21 cellular contexts compared by ENCODE assay signal in genomic region chr16:89055894-89056555, GRCh38. TPM values are rescaled to one million over a fixed set of nuclear protein-coding genes. Genes with fewer than 3 reads are reported as not detected.
DNase-seq lines count a peak whose midpoint lies in the region; ATAC-seq, FAIRE-seq and TF ChIP-seq lines count a peak whose summit lies in the region.
"Had no signal": no experiment of that assay in that cellular context is flagged by ENCODE, and none has a peak within 500 bp of the region (broad histone marks: within the 10 kb centered on the region; RNA-seq: fewer than 3 reads in every experiment).

No MANE protein-coding gene starts in this region.

- H3K4me1 ChIP-seq in HepG2 (ENCODE audit: insufficient read depth, low read length) (no peaks in the 10 kb centered on the region), right lobe of liver (no peaks in the 10 kb centered on the region)

- intact Hi-C loops in HepG2 (cut with micrococcal nuclease; ENCODE audit: unreplicated experiment) = no loop called here
- intact Hi-C loops in right lobe of liver (cut with DNase I) = no loop called here

- FAIRE-seq in HepG2 (lab: Jason Lieb, UNC) (no peak), urothelium cell line (lab: Jason Lieb, UNC) (peak; percentile 81), GM19239 (lab: Jason Lieb, UNC) (no peak)
- FAIRE-seq: A549, GM12878, GM18507, H1 had no signal

- POLR2A ChIA-PET in HepG2 (lab: Yijun Ruan, JAX) = no interaction called here

- CTCF ChIA-PET in HepG2 (lab: Yijun Ruan, JAX; ENCODE audit: low intra/inter-chr PET ratio, low total read pairs) = no interaction called here

- H3K4me3 ChIP-seq in HepG2 (replicated peaks in 1 of 3; ENCODE audit: insufficient read depth in 1 of 3, low read depth in 2 of 3, low read length in 3 of 3) = no peak overlapping the region
- H3K4me3 ChIP-seq in right lobe of liver = no peak overlapping the region
- H3K4me3 ChIP-seq: A549, GM12878, GM23248 had no signal

- H4K20me1 ChIP-seq in HepG2 (ENCODE audit: insufficient read depth, low read length) = no peaks in the 10 kb centered on the region

- DNase-seq in HepG2 (ENCODE audit: low spot score) (no peak), right lobe of liver (no peak), urothelium cell line (ENCODE audit: low spot score) (no peak), GM19239 (ENCODE audit: insufficient read length, low spot score) (no peak)
- DNase-seq: 8988T; C1 segment of cervical spinal cord; Calu3; CD4-positive, alpha-beta memory T cell; COR-L47; DMS79; EL; GDM1; GM23248; H7; HCEC 1CT had no signal

- TF ChIP-seq POLR2A in HepG2 (IDR thresholded peaks at IDR 0.05; ENCODE audit: insufficient read depth in 1 of 2, low read depth in 2 of 2, low read length in 2 of 2) (no peak), right lobe of liver (IDR thresholded peaks at IDR 0.05) (no peak)

- TF ChIP-seq CTCF in HepG2 (CRISPR knock-in tag; IDR thresholded peaks at IDR 0.05) (no peak), right lobe of liver (IDR thresholded peaks at IDR 0.05) (no peak)

- H3K4me2 ChIP-seq in HepG2 (ENCODE audit: low read depth, low read length) = no peak overlapping the region
- H3K4me2 ChIP-seq: A549 had no signal

- peaks cover 39 to 89% of the 10 kb centered on the region in 2 experiments for H3K27me3 ChIP-seq in HepG2 (ENCODE audit: control insufficient read depth in 1 of 2, insufficient read depth in 2 of 2, low read length in 2 of 2)
- no peaks in the 10 kb centered on the region for H3K27me3 ChIP-seq in right lobe of liver

- no TSS peak for BruUV-seq in HepG2 (replicated peaks; lab: Mats Ljungman, UMichigan)

- TF ChIP-seq EP300 in HepG2 (IDR thresholded peaks at IDR 0.05; ENCODE audit: low read depth in 2 of 2, low read length in 2 of 2) = no peak
- TF ChIP-seq EP300 in HepG2 (CRISPR knock-in tag; IDR thresholded peaks at IDR 0.05; ENCODE audit: borderline replicate concordance) = no peak

- no peak for ATAC-seq in HepG2
- no peak for ATAC-seq in right lobe of liver
- peak; percentile 8 for ATAC-seq in esophagus mucosa
- ATAC-seq in HG02981 (IDR thresholded peaks at IDR 0.05; ENCODE audit: unreplicated experiment) = no peak
- ATAC-seq: A549, GM12878 had no signal

- WGBS in HepG2 (ENCODE audit: low lambda C conversion rate) = 21% methylated on average over 20 of the region's 25 CpGs
- WGBS in right lobe of liver (ENCODE audit: insufficient coverage, low coverage, low lambda C conversion rate, missing lambda C conversion rate) = 61% methylated on average over 4 of the region's 25 CpGs

- no peak overlapping the region for H3K9ac ChIP-seq in HepG2 (ENCODE audit: insufficient read depth, low read depth, low read length)
- H3K9ac ChIP-seq: GM23248 had no signal

- in situ Hi-C loops in HepG2 (cut with HindIII; ENCODE audit: extremely low pct_ligation_motif_present, low pct_unique_long_range_greater_than_20kb) = no loop called here

- no peak for TF ChIP-seq RAD21 in HepG2 (CRISPR knock-in tag; IDR thresholded peaks at IDR 0.05)

- H3K27ac ChIP-seq in HepG2 (ENCODE audit: extremely low read length, insufficient read depth, low read length) = no peak overlapping the region
- H3K27ac ChIP-seq in right lobe of liver = no peak overlapping the region
- H3K27ac ChIP-seq: A549, GM23248 had no signal

- H3K9me3 ChIP-seq in HepG2 (ENCODE audit: low read length) (no peaks in the 10 kb centered on the region), right lobe of liver (no peaks in the 10 kb centered on the region)
- H3K9me3 ChIP-seq: A549 had no signal

- H3K79me2 ChIP-seq in HepG2 (ENCODE audit: insufficient read depth, low read length) = no peaks in the 10 kb centered on the region

- no peaks in the 10 kb centered on the region for H3K36me3 ChIP-seq in HepG2 (replicated peaks in 1 of 2; ENCODE audit: control insufficient read depth in 1 of 2, insufficient read depth in 2 of 2, low read length in 2 of 2)
- no peaks in the 10 kb centered on the region for H3K36me3 ChIP-seq in right lobe of liver

- H2AFZ ChIP-seq in HepG2 (ENCODE audit: low read length) = no peak overlapping the region
- H2AFZ ChIP-seq: GM23248 had no signal

TF ChIP-seq in HepG2, 621 proteins besides CTCF, POLR2A, EP300 and RAD21:
- TF ChIP-seq CREB1 (IDR thresholded peaks at IDR 0.05) (peak; percentile 50; the same call in 1 of the 2 replicates), CREB1 (CRISPR knock-in tag; IDR thresholded peaks at IDR 0.05) (no peak), TERF1 (CRISPR knock-in tag; IDR thresholded peaks at IDR 0.05) (no peak), MNT (IDR thresholded peaks at IDR 0.05) (peak; percentile 86), MTA1 (CRISPR knock-in tag; IDR thresholded peaks at IDR 0.05; ENCODE audit: borderline replicate concordance) (peak; percentile 44; the same call in 1 of the 2 replicates), KDM6A (CRISPR knock-in tag; IDR thresholded peaks at IDR 0.05; ENCODE audit: low read depth) (no peak), ATF7 (IDR thresholded peaks at IDR 0.05) (0 out of 2 replicates have a peak, but pooled peaks have one; percentile 21), ATF7 (CRISPR knock-in tag; IDR thresholded peaks at IDR 0.05) (no peak), AGO2 (optimal IDR thresholded peaks at IDR 0.05; ENCODE audit: low read depth, low read length) (peak; percentile 63), AGO1 (IDR thresholded peaks at IDR 0.05; ENCODE audit: low read depth, low read length, poor library complexity, severe bottlenecking) (peak; percentile 55)

RNA-seq across cellular contexts. Expression of gene ACSF3, which starts 37.6 kb away (rescaled TPM):
- total RNA-seq in HepG2 (2016; rRNA removed; fragmentation: Illumina TruSeq; extraction: Trizol) (23.5 and 30.6 TPM in 2 replicates), right lobe of liver (10 to 100 TPM; 20.2 to 33.6 (median 29.4) TPM), esophagus mucosa (14.1 TPM)
- 13.8 and 14.5 TPM in 2 replicates for total RNA-seq in HepG2 (2016; cell fraction: cytosol; rRNA removed; fragmentation: Illumina TruSeq; extraction: Trizol; ENCODE audit: low read depth)
- total RNA-seq in HepG2 (2016; cell fraction: insoluble cytoplasmic fraction; rRNA removed; fragmentation: Illumina TruSeq; extraction: Trizol) = 22.1 and 29.1 TPM in 2 replicates
- total RNA-seq in HepG2 (2016; cell fraction: membrane; rRNA removed; fragmentation: Illumina TruSeq; extraction: Trizol) = 23.0 and 24.3 TPM in 2 replicates
- total RNA-seq in HepG2 (2016; cell fraction: nucleus; rRNA removed; fragmentation: Illumina TruSeq; extraction: Trizol) = 19.3 and 21.6 TPM in 2 replicates
- polyA plus RNA-seq in HepG2 (2011; rRNA removed) = 14.9 and 16.5 TPM in 2 replicates
- 11.3 and 15.5 TPM in 2 replicates for polyA plus RNA-seq in HepG2 (2011; cell fraction: cytosol; rRNA removed)
- 31.3 and 34.0 TPM in 2 replicates for polyA plus RNA-seq in HepG2 (2011; cell fraction: nucleus; rRNA removed)
- 16.6 and 17.2 TPM in 2 replicates for polyA plus RNA-seq in HepG2 (2012)
- polyA plus RNA-seq in HepG2 (2016; cell fraction: cytosol; fragmentation: Illumina TruSeq; extraction: Trizol; ENCODE audit: low read depth) = 6.9 and 9.7 TPM in 2 replicates
- polyA plus RNA-seq in HepG2 (2016; cell fraction: insoluble cytoplasmic fraction; fragmentation: Illumina TruSeq; extraction: Trizol; ENCODE audit: low read depth) = 21.8 and 22.0 TPM in 2 replicates
- 11.2 and 13.0 TPM in 2 replicates for polyA plus RNA-seq in HepG2 (2016; cell fraction: membrane; fragmentation: Illumina TruSeq; extraction: Trizol; ENCODE audit: low read depth)
- 37.2 and 38.9 TPM in 2 replicates for polyA plus RNA-seq in HepG2 (2016; cell fraction: nucleus; fragmentation: Illumina TruSeq; extraction: Trizol; ENCODE audit: insufficient read depth, low read depth)
- polyA minus RNA-seq in HepG2 (2011; rRNA and poly(A)+ RNA removed; ENCODE audit: low replicate concordance) = 46.7 and 47.0 TPM in 2 replicates
- polyA minus RNA-seq in HepG2 (2011; cell fraction: cytosol; rRNA and poly(A)+ RNA removed) = 22.4 and 32.0 TPM in 2 replicates
- 35.9 and 36.8 TPM in 2 replicates for polyA minus RNA-seq in HepG2 (2011; cell fraction: nucleus; rRNA and poly(A)+ RNA removed)
